In genomic region chr16:28950648-28951409, GRCh38 we compare ENCODE assay signal across 8 cellular contexts. TPM values are rescaled to one million over a fixed set of nuclear protein-coding genes. Genes with fewer than 3 reads are reported as not detected.
DNase-seq lines count a peak whose midpoint lies in the region; ATAC-seq, FAIRE-seq and TF ChIP-seq lines count a peak whose summit lies in the region.

NFATC2IP (plus strand) TSS chr16:28950937; CDS start chr16:28951012, 75 bp downstream.

- H3K4me1 ChIP-seq in adrenal gland (replicated peaks in 1 of 2) = peaks cover 0 to 7% of the 10 kb centered on the region in 2 donors
- H3K4me1 ChIP-seq in heart left ventricle = peaks cover 0 to 24% (median 12%) of the 10 kb centered on the region in 12 donors

- DNase-seq in GM12892 (ENCODE audit: insufficient read length) (peak; percentile 97), NCI-H146 (lab: John Stamatoyannopoulos, UW) (peak; percentile 100), T-helper 1 cell (peak; percentile 97 to 100 (median 99)), adrenal gland (peak; percentile 100), heart left ventricle (peak; percentile 100), pons (ENCODE audit: low spot score) (peak; percentile 100), type B pancreatic cell (ENCODE audit: extremely low spot score, unreplicated experiment) (peak; percentile 99)

- FAIRE-seq in GM12892 (lab: Jason Lieb, UNC) = peak; percentile 100

- WGBS in adrenal gland, 4 donors = 0 to 1% (median 0%) methylated on average over 35 to 79 of the region's 79 CpGs
- 0 to 1% (median 1%) methylated on average over 38 to 79 of the region's 79 CpGs for WGBS in heart left ventricle, 4 donors

- peak within 1 kb of the TSS; percentile 84 for H3K27ac Mint-ChIP-seq in type B pancreatic cell

- peaks cover 18% of the 10 kb centered on the region for H3K4me1 Mint-ChIP-seq in type B pancreatic cell (ENCODE audit: unreplicated experiment)

- no peaks in the 10 kb centered on the region for H3K27me3 ChIP-seq in adrenal gland
- H3K27me3 ChIP-seq in heart left ventricle = no peaks in the 10 kb centered on the region

- H3K4me3 Mint-ChIP-seq in type B pancreatic cell = peak within 1 kb of the TSS; percentile 96

- intact Hi-C loops in adrenal gland (cut with DNase I) = no loop called here
- intact Hi-C loops in heart left ventricle (cut with DNase I) = loop anchor here in 4 of 10 donors (1.0 to 5.0 kb wide), 5 partner anchors 26 to 1021 kb away; partner anchors contain the start of genes ATXN2L (in 1 of the 4), RABEP2 (in 1 of the 4), TAOK2 (in 1 of the 4) and TUFM (in 1 of the 4)

- H3K27me3 Mint-ChIP-seq in type B pancreatic cell = peaks cover 4% of the 10 kb centered on the region

- H3K36me3 ChIP-seq in adrenal gland (replicated peaks in 1 of 2) (peaks cover 0 to 24% of the 10 kb centered on the region in 2 donors), heart left ventricle (peaks cover 0 to 37% (median 28%) of the 10 kb centered on the region in 9 donors)

- ATAC-seq in HG02852 (IDR thresholded peaks at IDR 0.05; ENCODE audit: unreplicated experiment) (peak; percentile 84), heart left ventricle (peak; percentile 98 to 100 (median 99))

- TF ChIP-seq CTCF in adrenal gland (IDR thresholded peaks at IDR 0.05) (no peak), heart left ventricle (IDR thresholded peaks at IDR 0.05) (no peak), type B pancreatic cell (conservative IDR thresholded peaks at IDR 0.05) (no peak)

- H3K27ac ChIP-seq in adrenal gland (peak within 1 kb of the TSS in 4 of 5 donors; percentile 55 to 79 (median 68)), heart left ventricle (peak within 1 kb of the TSS; percentile 79 to 94 (median 84))

- peak; percentile 88 for TF ChIP-seq POLR2A in GM12892 (IDR thresholded peaks at IDR 0.05; ENCODE audit: low read depth, low read length)
- peak in 1 of 2 donors; percentile 25 for TF ChIP-seq POLR2A in adrenal gland (IDR thresholded peaks at IDR 0.05)
- peak in 1 of 2 donors; percentile 41 for TF ChIP-seq POLR2A in heart left ventricle (IDR thresholded peaks at IDR 0.05)

- peaks cover 11% of the 10 kb centered on the region for H3K36me3 Mint-ChIP-seq in type B pancreatic cell

- H3K9me3 ChIP-seq in adrenal gland (replicated peaks in 1 of 3) (no peaks in the 10 kb centered on the region), heart left ventricle (no peaks in the 10 kb centered on the region)

- no peaks in the 10 kb centered on the region for H3K9me3 Mint-ChIP-seq in type B pancreatic cell

- H3K4me3 ChIP-seq in adrenal gland = peak within 1 kb of the TSS; percentile 50 to 78 (median 71)
- H3K4me3 ChIP-seq in heart left ventricle = peak within 1 kb of the TSS; percentile 77 to 100 (median 90)

RNA-seq across cellular contexts. Expression of gene NFATC2IP, which starts in this region (rescaled TPM):
- polyA plus RNA-seq in GM12892 (2012; ENCODE audit: missing spikeins) = 36.4 TPM
- total RNA-seq in adrenal gland (10 to 100 TPM in 7 of 8 donors, 1 to 10 TPM in 1; 7.7 to 23.9 (median 18.3) TPM), heart left ventricle (10 to 100 TPM; 11.1 to 25.3 (median 19.5) TPM), type B pancreatic cell (ENCODE audit: low replicate concordance) (41.3 and 64.4 TPM in 2 replicates)
- polyA plus RNA-seq in adrenal gland (10 to 100 TPM; 10.4 to 25.2 (median 18.3) TPM), heart left ventricle (10 to 100 TPM; 12.7 to 23.4 TPM)

Comparison
In these comparisons a context has a peak if more than half of its experiments do, and no peak if none do; other contexts are left out.
1. Peak in every context shown above with its lines: DNase-seq, ATAC-seq, H3K4me3 ChIP-seq and H3K27ac ChIP-seq.